ENCODE assay signal across 19 cellular contexts in the genomic region with DNA sequence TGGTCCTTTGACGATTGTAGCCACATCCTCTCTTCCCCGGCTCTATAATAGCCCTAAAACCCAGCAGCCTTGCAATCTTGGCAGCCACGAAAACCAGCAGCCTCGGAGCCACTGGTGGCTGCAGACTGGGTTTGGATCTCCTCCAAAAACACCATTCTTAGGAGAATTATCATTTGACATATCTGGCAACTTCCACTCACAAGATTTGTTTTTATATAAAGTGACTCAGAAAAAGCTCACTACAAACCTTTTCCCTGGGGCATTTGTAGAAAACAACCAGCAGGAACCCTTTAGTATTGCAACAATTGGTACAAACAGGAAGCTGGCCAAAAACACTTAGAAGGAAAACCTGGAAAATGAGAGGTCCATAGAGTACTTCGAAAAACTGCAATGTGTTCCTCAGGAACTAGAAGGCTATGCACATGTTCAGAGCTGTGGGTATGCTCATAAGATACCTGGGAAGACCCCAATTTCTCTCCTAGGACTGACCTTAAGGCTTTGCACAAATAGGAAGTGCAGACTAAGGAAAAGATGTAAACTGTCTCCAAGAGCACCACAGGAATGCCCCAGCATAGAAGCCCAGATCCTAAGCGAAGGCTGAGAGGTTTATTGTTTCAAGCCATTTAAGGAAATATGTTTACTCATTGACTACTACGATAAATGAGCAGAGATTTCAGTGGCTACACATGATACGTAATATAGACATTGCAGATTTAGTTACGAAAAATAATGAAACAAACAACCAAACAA.
DNase-seq lines count a peak whose midpoint lies in the region; ATAC-seq and TF ChIP-seq lines count a peak whose summit lies in the region.
"Had no signal": no experiment of that assay in that cellular context is flagged by ENCODE, and none has a peak within 500 bp of the region (broad histone marks: within the 10 kb centered on the region; RNA-seq: fewer than 3 reads in every experiment).

No MANE protein-coding gene starts in this region.

- no peak for DNase-seq in Calu3
- DNase-seq in M059J (ENCODE audit: low read depth) = peak; percentile 60
- DNase-seq in astrocyte of the spinal cord (ENCODE audit: low read depth, low spot score) = peak; percentile 97
- peak; percentile 1 for DNase-seq in myocyte (ENCODE audit: low read depth)
- DNase-seq in stimulated activated effector memory CD8-positive, alpha-beta T cell treated with anti-CD3 and anti-CD28 coated beads, Interleukin-12 subunit alpha, Interleukin-12 subunit beta, amount 100 ng/mL, for 72 hours (ENCODE audit: low spot score in 2 of 2) = no peak
- DNase-seq in medulla oblongata (ENCODE audit: extremely low spot score) = no peak
- DNase-seq in T-helper 2 cell treated with Interferon-gamma antibody and Interleukin-4, amounts not matched to agents 5 μg/mL and 100 μg/mL, for 36 hours (ENCODE audit: low spot score) = no peak
- DNase-seq: activated naive CD4-positive, alpha-beta T cell; DMS53; gastrocnemius medialis; H9; lower lobe of right lung; NCI-H187; right cardiac atrium; T-cell had no signal

- peaks cover 18% of the 10 kb centered on the region for H3K4me1 Mint-ChIP-seq in Calu3 (ENCODE audit: low read depth, unreplicated experiment)
- no peaks in the 10 kb centered on the region for H3K4me1 Mint-ChIP-seq in stimulated activated effector memory CD8-positive, alpha-beta T cell treated with anti-CD3 and anti-CD28 coated beads, Interleukin-12 subunit alpha, Interleukin-12 subunit beta, amount 100 ng/mL, for 72 hours
- H3K4me1 Mint-ChIP-seq in T-helper 2 cell treated with Interferon-gamma antibody and Interleukin-4, amounts not matched to agents 5 μg/mL and 100 μg/mL, for 36 hours (ENCODE audit: low read depth) = no peaks in the 10 kb centered on the region
- H3K4me1 Mint-ChIP-seq: B cell, H9, nephron, T-cell had no signal

- H3K9me3 Mint-ChIP-seq in Calu3 (ENCODE audit: low read depth, unreplicated experiment) = no peaks in the 10 kb centered on the region
- peaks cover 15% of the 10 kb centered on the region for H3K9me3 Mint-ChIP-seq in stimulated activated effector memory CD8-positive, alpha-beta T cell treated with anti-CD3 and anti-CD28 coated beads, Interleukin-12 subunit alpha, Interleukin-12 subunit beta, amount 100 ng/mL, for 72 hours
- H3K9me3 Mint-ChIP-seq in T-helper 2 cell treated with Interferon-gamma antibody and Interleukin-4, amounts not matched to agents 5 μg/mL and 100 μg/mL, for 36 hours = peaks cover 9% of the 10 kb centered on the region

- no peaks in the 10 kb centered on the region for H3K27me3 Mint-ChIP-seq in Calu3 (ENCODE audit: unreplicated experiment)
- no peaks in the 10 kb centered on the region for H3K27me3 Mint-ChIP-seq in T-helper 2 cell treated with Interferon-gamma antibody and Interleukin-4, amounts not matched to agents 5 μg/mL and 100 μg/mL, for 36 hours (ENCODE audit: low read depth)
- H3K27me3 Mint-ChIP-seq: B cell had no signal

- peak overlapping the region; percentile 56 for H3K27ac Mint-ChIP-seq in Calu3 (ENCODE audit: unreplicated experiment)
- H3K27ac Mint-ChIP-seq in stimulated activated effector memory CD8-positive, alpha-beta T cell treated with anti-CD3 and anti-CD28 coated beads, Interleukin-12 subunit alpha, Interleukin-12 subunit beta, amount 100 ng/mL, for 72 hours = no peak overlapping the region
- H3K27ac Mint-ChIP-seq in T-helper 2 cell treated with Interferon-gamma antibody and Interleukin-4, amounts not matched to agents 5 μg/mL and 100 μg/mL, for 36 hours = no peak overlapping the region
- H3K27ac Mint-ChIP-seq: B cell, H9, nephron, T-cell had no signal

- no peaks in the 10 kb centered on the region for H3K36me3 Mint-ChIP-seq in Calu3 (ENCODE audit: insufficient read depth, unreplicated experiment)
- H3K36me3 Mint-ChIP-seq in stimulated activated effector memory CD8-positive, alpha-beta T cell treated with anti-CD3 and anti-CD28 coated beads, Interleukin-12 subunit alpha, Interleukin-12 subunit beta, amount 100 ng/mL, for 72 hours = no peaks in the 10 kb centered on the region
- H3K36me3 Mint-ChIP-seq in T-helper 2 cell treated with Interferon-gamma antibody and Interleukin-4, amounts not matched to agents 5 μg/mL and 100 μg/mL, for 36 hours (ENCODE audit: low read depth) = no peaks in the 10 kb centered on the region
- H3K36me3 Mint-ChIP-seq: T-cell had no signal

- no peak for TF ChIP-seq CTCF in Calu3 (IDR thresholded peaks at IDR 0.05; ENCODE audit: unreplicated experiment)
- TF ChIP-seq CTCF in astrocyte of the spinal cord (IDR thresholded peaks at IDR 0.05; ENCODE audit: low read depth, low read length) = no peak

- intact Hi-C loops in Calu3 (cut with micrococcal nuclease; ENCODE audit: unreplicated experiment) = no loop called here

- no peak overlapping the region for H3K4me3 Mint-ChIP-seq in Calu3 (ENCODE audit: low read depth, unreplicated experiment)
- H3K4me3 Mint-ChIP-seq in stimulated activated effector memory CD8-positive, alpha-beta T cell treated with anti-CD3 and anti-CD28 coated beads, Interleukin-12 subunit alpha, Interleukin-12 subunit beta, amount 100 ng/mL, for 72 hours = no peak overlapping the region
- H3K4me3 Mint-ChIP-seq in T-helper 2 cell treated with Interferon-gamma antibody and Interleukin-4, amounts not matched to agents 5 μg/mL and 100 μg/mL, for 36 hours = no peak overlapping the region
- H3K4me3 Mint-ChIP-seq: B cell, H9, nephron, T-cell had no signal

- no TSS peak for BruUV-seq in Calu3 (replicated peaks; lab: Mats Ljungman, UMichigan)

- no peak for ATAC-seq in stimulated activated effector memory CD8-positive, alpha-beta T cell treated with anti-CD3 and anti-CD28 coated beads, Interleukin-12 subunit alpha, Interleukin-12 subunit beta, amount 100 ng/mL, for 72 hours
- no peak for ATAC-seq in GM18858 (IDR thresholded peaks at IDR 0.05; ENCODE audit: unreplicated experiment)
- ATAC-seq: gastrocnemius medialis, lower lobe of right lung, right cardiac atrium, T-cell had no signal

- no peak overlapping the region for H3K4me3 ChIP-seq in astrocyte of the spinal cord (ENCODE audit: low read depth, low read length)
- H3K4me3 ChIP-seq: gastrocnemius medialis, lower lobe of right lung, tibial nerve had no signal

- CTCF ChIA-PET in Calu3 (lab: Charles Lee) = interaction anchor here (0.7 kb wide), 1 partner anchor 17 kb away, joined by 4 read pairs; no protein-coding TSS in a partner anchor

- in situ Hi-C loops in astrocyte of the spinal cord (cut with HindIII; ENCODE audit: low sequenced_read_pairs) = no loop called here

Comparison
In these comparisons a context has a peak if more than half of its experiments do, and no peak if none do; other contexts are left out.
1. DNase-seq: peak in M059J (single experiment), astrocyte of the spinal cord (single experiment) and myocyte (single experiment); none in Calu3 (single experiment), stimulated activated effector memory CD8-positive, alpha-beta T cell treated with anti-CD3 and anti-CD28 coated beads, Interleukin-12 subunit alpha, Interleukin-12 subunit beta, amount 100 ng/mL, for 72 hours (0 of 2), medulla oblongata (single experiment) and T-helper 2 cell treated with Interferon-gamma antibody and Interleukin-4, amounts not matched to agents 5 μg/mL and 100 μg/mL, for 36 hours (single experiment).